Comparison of ENCODE assay signal across 16 cellular contexts in genomic region chr12:47362131-47362686, GRCh38.
DNase-seq lines count a peak whose midpoint lies in the region; ATAC-seq and TF ChIP-seq lines count a peak whose summit lies in the region.
"Had no signal": no experiment of that assay in that cellular context is flagged by ENCODE, and none has a peak within 500 bp of the region (broad histone marks: within the 10 kb centered on the region; RNA-seq: fewer than 3 reads in every experiment).

No MANE protein-coding gene starts in this region.

- H3K9me3 ChIP-seq in SU-DHL-6 (ENCODE audit: insufficient read depth, low read length) (no peaks in the 10 kb centered on the region), BE2C (no peaks in the 10 kb centered on the region)
- H3K9me3 ChIP-seq: right lobe of liver, tibial nerve had no signal

- ATAC-seq in activated T-cell treated with anti-CD3 and anti-CD28 coated beads, Interleukin-2, amount 50 U/mL, for 72 hours (replicated peaks in 1 of 2) = peak in 1 of 2 donors; percentile 15
- ATAC-seq in central memory CD8-positive, alpha-beta T cell (replicated peaks; ENCODE audit: extremely low read depth, poor library complexity, severe bottlenecking) = no peak

- no peaks in the 10 kb centered on the region for H3K79me2 ChIP-seq in SU-DHL-6 (ENCODE audit: insufficient read depth, low read length)

- no peaks in the 10 kb centered on the region for H3K27me3 ChIP-seq in SU-DHL-6 (ENCODE audit: low read length)
- no peaks in the 10 kb centered on the region for H3K27me3 ChIP-seq in BE2C
- H3K27me3 ChIP-seq: right lobe of liver, tibial nerve had no signal

- H3K27me3 Mint-ChIP-seq in activated T-cell treated with anti-CD3 and anti-CD28 coated beads, Interleukin-2, amount 50 U/mL, for 72 hours (ENCODE audit: low read depth) = no peaks in the 10 kb centered on the region
- no peaks in the 10 kb centered on the region for H3K27me3 Mint-ChIP-seq in central memory CD8-positive, alpha-beta T cell

- no peaks in the 10 kb centered on the region for H3K4me1 ChIP-seq in BE2C

- H3K27ac Mint-ChIP-seq in activated T-cell treated with anti-CD3 and anti-CD28 coated beads, Interleukin-2, amount 50 U/mL, for 72 hours = peak overlapping the region; percentile 97
- peak overlapping the region; percentile 88 for H3K27ac Mint-ChIP-seq in central memory CD8-positive, alpha-beta T cell (ENCODE audit: low read depth)

- no peaks in the 10 kb centered on the region for H3K9me2 ChIP-seq in SU-DHL-6 (replicated peaks; ENCODE audit: insufficient read depth, low read length)

- H4K20me1 ChIP-seq in SU-DHL-6 (ENCODE audit: low read depth, low read length) = no peaks in the 10 kb centered on the region

- H3K9me3 Mint-ChIP-seq in activated T-cell treated with anti-CD3 and anti-CD28 coated beads, Interleukin-2, amount 50 U/mL, for 72 hours = peaks cover 0 to 6% of the 10 kb centered on the region in 2 donors
- no peaks in the 10 kb centered on the region for H3K9me3 Mint-ChIP-seq in central memory CD8-positive, alpha-beta T cell

- H3K36me3 Mint-ChIP-seq in activated T-cell treated with anti-CD3 and anti-CD28 coated beads, Interleukin-2, amount 50 U/mL, for 72 hours (ENCODE audit: insufficient read depth in 2 of 2) = peaks cover 13 to 21% of the 10 kb centered on the region in 2 donors
- peaks cover 5% of the 10 kb centered on the region for H3K36me3 Mint-ChIP-seq in central memory CD8-positive, alpha-beta T cell (ENCODE audit: insufficient read depth)

- H3K4me1 Mint-ChIP-seq in activated T-cell treated with anti-CD3 and anti-CD28 coated beads, Interleukin-2, amount 50 U/mL, for 72 hours (ENCODE audit: low read depth) = peaks cover 46% of the 10 kb centered on the region
- peaks cover 47% of the 10 kb centered on the region for H3K4me1 Mint-ChIP-seq in central memory CD8-positive, alpha-beta T cell

- TF ChIP-seq CTCF in SU-DHL-6 (IDR thresholded peaks at IDR 0.05; ENCODE audit: insufficient read depth, low read length, poor library complexity, severe bottlenecking) (no peak), retinal pigment epithelial cell (conservative IDR thresholded peaks at IDR 0.05; ENCODE audit: low read depth, low read length) (no peak), BE2C (IDR thresholded peaks at IDR 0.05; ENCODE audit: low read depth, low read length) (no peak)

- H3F3A ChIP-seq in SU-DHL-6 (ENCODE audit: insufficient read depth) = peaks cover 9% of the 10 kb centered on the region

- H3K36me3 ChIP-seq in SU-DHL-6 (ENCODE audit: low read length) (no peaks in the 10 kb centered on the region), BE2C (no peaks in the 10 kb centered on the region)
- H3K36me3 ChIP-seq: right lobe of liver, tibial nerve had no signal

- peak overlapping the region; percentile 76; the same call in 1 of the 2 replicates for H3K27ac ChIP-seq in SU-DHL-6 (ENCODE audit: low read depth, low read length)

- H3K4me2 ChIP-seq in SU-DHL-6 (ENCODE audit: low read depth, low read length, poor library complexity, severe bottlenecking) = peak overlapping the region; percentile 57

- no peak for DNase-seq in activated T-cell treated with anti-CD3 and anti-CD28 coated beads, Interleukin-2, amount 50 U/mL, for 72 hours
- DNase-seq in activated T-cell treated with anti-CD3 and anti-CD28 coated beads, Interleukin-2, amount 50 U/mL, for 48 hours = no peak
- DNase-seq in central memory CD8-positive, alpha-beta T cell (ENCODE audit: low spot score in 2 of 2) = no peak
- DNase-seq in retinal pigment epithelial cell (ENCODE audit: low read depth) (peak; percentile 56), BE2C (no peak), DMS79 treated with DMSO at 0.1 percent for 48 hours (lab: John Stamatoyannopoulos, UW) (no peak), foreskin melanocyte (no peak)
- DNase-seq: ACHN, caudate nucleus, foreskin fibroblast, mesenchymal stem cell, NCI-H2081 treated with DMSO at 0.1 percent for 48 hours, NCI-H748 treated with DMSO at 0.1 percent for 48 hours, right lobe of liver had no signal

- H3K9ac ChIP-seq in SU-DHL-6 (ENCODE audit: low read length) = no peak overlapping the region

- H3K4me3 ChIP-seq in SU-DHL-6 (ENCODE audit: insufficient read depth, low read length, poor library complexity, severe bottlenecking) = no peak overlapping the region
- H3K4me3 ChIP-seq in retinal pigment epithelial cell (ENCODE audit: low read length) = no peak overlapping the region
- no peak overlapping the region for H3K4me3 ChIP-seq in BE2C (ENCODE audit: low read depth, low read length)
- H3K4me3 ChIP-seq: right lobe of liver, tibial nerve had no signal

- no peak overlapping the region for H2AFZ ChIP-seq in SU-DHL-6 (ENCODE audit: low read depth, low read length, severe bottlenecking)

- H3K4me3 Mint-ChIP-seq in activated T-cell treated with anti-CD3 and anti-CD28 coated beads, Interleukin-2, amount 50 U/mL, for 72 hours = peak overlapping the region; percentile 80 to 87
- peak overlapping the region; percentile 68 for H3K4me3 Mint-ChIP-seq in central memory CD8-positive, alpha-beta T cell
